1 cellular context compared by ENCODE assay signal in the genomic region with DNA sequence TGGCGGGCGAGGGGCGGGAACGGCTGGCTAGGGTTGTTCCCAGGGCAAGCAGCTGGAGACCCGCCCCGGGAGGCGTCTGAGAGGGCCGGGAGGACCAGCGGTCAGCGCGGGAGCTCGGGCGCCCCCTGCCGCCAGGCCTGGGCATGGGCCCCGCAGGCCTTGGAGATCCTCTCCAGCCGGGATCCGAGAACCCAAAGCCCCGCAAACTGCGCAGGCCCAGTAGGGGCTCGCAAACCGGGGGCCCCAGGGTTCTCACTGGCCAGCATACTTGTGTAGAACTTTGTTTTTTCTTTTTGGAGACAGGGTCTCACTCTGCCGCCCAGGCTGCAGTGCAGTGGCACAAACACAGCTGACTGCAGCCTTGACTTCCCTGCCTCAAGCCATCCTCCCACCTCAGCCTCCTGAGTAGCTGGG.
TF ChIP-seq lines count a peak whose summit lies in the region.

No MANE protein-coding gene starts in this region.

TF ChIP-seq in HepG2, 621 proteins besides CTCF, POLR2A, EP300 and RAD21 (continues in another document):
- TF ChIP-seq, protein P1, sequence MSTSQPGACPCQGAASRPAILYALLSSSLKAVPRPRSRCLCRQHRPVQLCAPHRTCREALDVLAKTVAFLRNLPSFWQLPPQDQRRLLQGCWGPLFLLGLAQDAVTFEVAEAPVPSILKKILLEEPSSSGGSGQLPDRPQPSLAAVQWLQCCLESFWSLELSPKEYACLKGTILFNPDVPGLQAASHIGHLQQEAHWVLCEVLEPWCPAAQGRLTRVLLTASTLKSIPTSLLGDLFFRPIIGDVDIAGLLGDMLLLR (CRISPR knock-in tag; IDR thresholded peaks at IDR 0.05) = 0 out of 2 replicates have a peak, but pooled peaks have one; percentile 23
- TF ChIP-seq STAG1 (CRISPR knock-in tag; IDR thresholded peaks at IDR 0.05) (0 out of 2 replicates have a peak, but pooled peaks have one; percentile 11), GTF3A (CRISPR knock-in tag; conservative IDR thresholded peaks at IDR 0.05) (no peak), HNRNPK (IDR thresholded peaks at IDR 0.05; ENCODE audit: low read depth, low read length, poor library complexity, severe bottlenecking) (peak; percentile 71), MXD3 (CRISPR knock-in tag; IDR thresholded peaks at IDR 0.05) (0 out of 2 replicates have a peak, but pooled peaks have one; percentile 47), HNRNPLL (IDR thresholded peaks at IDR 0.05; ENCODE audit: low read depth, low read length, poor library complexity, severe bottlenecking) (peak; percentile 96), SRSF9 (IDR thresholded peaks at IDR 0.05; ENCODE audit: borderline replicate concordance, insufficient read depth, low read depth, low read length, poor library complexity, severe bottlenecking) (no peak), KDM5B (CRISPR knock-in tag; IDR thresholded peaks at IDR 0.05; ENCODE audit: borderline replicate concordance) (0 out of 2 replicates have a peak, but pooled peaks have one; percentile 21), ZNF839 (CRISPR knock-in tag; IDR thresholded peaks at IDR 0.05; ENCODE audit: borderline replicate concordance) (no peak), ZSCAN21 (CRISPR knock-in tag; IDR thresholded peaks at IDR 0.05; ENCODE audit: borderline replicate concordance) (no peak), HMGXB4 (CRISPR knock-in tag; IDR thresholded peaks at IDR 0.05; ENCODE audit: borderline replicate concordance in 1 of 2, low read depth in 1 of 2) (0 out of 4 replicates have a peak, but pooled peaks of 1 of the 2 experiments have one; percentile 22), ZNF282 (IDR thresholded peaks at IDR 0.05; ENCODE audit: partially characterized antibody) (no peak), ZMYM4 (CRISPR knock-in tag; IDR thresholded peaks at IDR 0.05) (no peak), GABPB1 (CRISPR knock-in tag; IDR thresholded peaks at IDR 0.05) (peak; percentile 43; the same call in 1 of the 2 replicates), ZNF768 (CRISPR knock-in tag; IDR thresholded peaks at IDR 0.05) (peak; percentile 47; the same call in 1 of the 2 replicates), MIER3 (CRISPR knock-in tag; IDR thresholded peaks at IDR 0.05; ENCODE audit: borderline replicate concordance) (no peak), ZNF639 (CRISPR knock-in tag; conservative IDR thresholded peaks at IDR 0.05) (no peak), SNAPC4 (CRISPR knock-in tag; IDR thresholded peaks at IDR 0.05) (no peak), NFYB (CRISPR knock-in tag; IDR thresholded peaks at IDR 0.05) (no peak), RARA (CRISPR knock-in tag; IDR thresholded peaks at IDR 0.05) (no peak), MAZ (IDR thresholded peaks at IDR 0.05; ENCODE audit: borderline replicate concordance, low read depth, low read length) (no peak), MAZ (CRISPR knock-in tag; IDR thresholded peaks at IDR 0.05; ENCODE audit: low read depth) (no peak), TOE1 (CRISPR knock-in tag; IDR thresholded peaks at IDR 0.05) (no peak), ZMYM3 (CRISPR knock-in tag; IDR thresholded peaks at IDR 0.05) (peak; percentile 65; the same call in 1 of the 2 replicates), BHLHE40 (IDR thresholded peaks at IDR 0.05; ENCODE audit: low read length) (no peak), ZNF263 (CRISPR knock-in tag; IDR thresholded peaks at IDR 0.05) (peak; percentile 66; the same call in 1 of the 2 replicates), ZMAT3 (CRISPR knock-in tag; conservative IDR thresholded peaks at IDR 0.05) (0 out of 2 replicates have a peak, but pooled peaks have one; percentile 50)
- TF ChIP-seq, protein P2, sequence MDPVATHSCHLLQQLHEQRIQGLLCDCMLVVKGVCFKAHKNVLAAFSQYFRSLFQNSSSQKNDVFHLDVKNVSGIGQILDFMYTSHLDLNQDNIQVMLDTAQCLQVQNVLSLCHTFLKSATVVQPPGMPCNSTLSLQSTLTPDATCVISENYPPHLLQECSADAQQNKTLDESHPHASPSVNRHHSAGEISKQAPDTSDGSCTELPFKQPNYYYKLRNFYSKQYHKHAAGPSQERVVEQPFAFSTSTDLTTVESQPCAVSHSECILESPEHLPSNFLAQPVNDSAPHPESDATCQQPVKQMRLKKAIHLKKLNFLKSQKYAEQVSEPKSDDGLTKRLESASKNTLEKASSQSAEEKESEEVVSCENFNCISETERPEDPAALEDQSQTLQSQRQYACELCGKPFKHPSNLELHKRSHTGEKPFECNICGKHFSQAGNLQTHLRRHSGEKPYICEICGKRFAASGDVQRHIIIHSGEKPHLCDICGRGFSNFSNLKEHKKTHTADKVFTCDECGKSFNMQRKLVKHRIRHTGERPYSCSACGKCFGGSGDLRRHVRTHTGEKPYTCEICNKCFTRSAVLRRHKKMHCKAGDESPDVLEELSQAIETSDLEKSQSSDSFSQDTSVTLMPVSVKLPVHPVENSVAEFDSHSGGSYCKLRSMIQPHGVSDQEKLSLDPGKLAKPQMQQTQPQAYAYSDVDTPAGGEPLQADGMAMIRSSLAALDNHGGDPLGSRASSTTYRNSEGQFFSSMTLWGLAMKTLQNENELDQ (CRISPR knock-in tag; IDR thresholded peaks at IDR 0.05; ENCODE audit: borderline replicate concordance) = no peak
- TF ChIP-seq, protein P3, sequence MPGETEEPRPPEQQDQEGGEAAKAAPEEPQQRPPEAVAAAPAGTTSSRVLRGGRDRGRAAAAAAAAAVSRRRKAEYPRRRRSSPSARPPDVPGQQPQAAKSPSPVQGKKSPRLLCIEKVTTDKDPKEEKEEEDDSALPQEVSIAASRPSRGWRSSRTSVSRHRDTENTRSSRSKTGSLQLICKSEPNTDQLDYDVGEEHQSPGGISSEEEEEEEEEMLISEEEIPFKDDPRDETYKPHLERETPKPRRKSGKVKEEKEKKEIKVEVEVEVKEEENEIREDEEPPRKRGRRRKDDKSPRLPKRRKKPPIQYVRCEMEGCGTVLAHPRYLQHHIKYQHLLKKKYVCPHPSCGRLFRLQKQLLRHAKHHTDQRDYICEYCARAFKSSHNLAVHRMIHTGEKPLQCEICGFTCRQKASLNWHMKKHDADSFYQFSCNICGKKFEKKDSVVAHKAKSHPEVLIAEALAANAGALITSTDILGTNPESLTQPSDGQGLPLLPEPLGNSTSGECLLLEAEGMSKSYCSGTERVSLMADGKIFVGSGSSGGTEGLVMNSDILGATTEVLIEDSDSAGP (CRISPR knock-in tag; IDR thresholded peaks at IDR 0.05; ENCODE audit: borderline replicate concordance) = 0 out of 2 replicates have a peak, but pooled peaks have one; percentile 37
- TF ChIP-seq, protein P4, sequence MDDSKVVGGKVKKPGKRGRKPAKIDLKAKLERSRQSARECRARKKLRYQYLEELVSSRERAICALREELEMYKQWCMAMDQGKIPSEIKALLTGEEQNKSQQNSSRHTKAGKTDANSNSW (CRISPR knock-in tag; IDR thresholded peaks at IDR 0.05; ENCODE audit: borderline replicate concordance) = no peak
- TF ChIP-seq, protein P5, sequence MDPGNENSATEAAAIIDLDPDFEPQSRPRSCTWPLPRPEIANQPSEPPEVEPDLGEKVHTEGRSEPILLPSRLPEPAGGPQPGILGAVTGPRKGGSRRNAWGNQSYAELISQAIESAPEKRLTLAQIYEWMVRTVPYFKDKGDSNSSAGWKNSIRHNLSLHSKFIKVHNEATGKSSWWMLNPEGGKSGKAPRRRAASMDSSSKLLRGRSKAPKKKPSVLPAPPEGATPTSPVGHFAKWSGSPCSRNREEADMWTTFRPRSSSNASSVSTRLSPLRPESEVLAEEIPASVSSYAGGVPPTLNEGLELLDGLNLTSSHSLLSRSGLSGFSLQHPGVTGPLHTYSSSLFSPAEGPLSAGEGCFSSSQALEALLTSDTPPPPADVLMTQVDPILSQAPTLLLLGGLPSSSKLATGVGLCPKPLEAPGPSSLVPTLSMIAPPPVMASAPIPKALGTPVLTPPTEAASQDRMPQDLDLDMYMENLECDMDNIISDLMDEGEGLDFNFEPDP (CRISPR knock-in tag; conservative IDR thresholded peaks at IDR 0.05) = 0 out of 2 replicates have a peak, but pooled peaks have one; percentile 52
- TF ChIP-seq, protein P6, sequence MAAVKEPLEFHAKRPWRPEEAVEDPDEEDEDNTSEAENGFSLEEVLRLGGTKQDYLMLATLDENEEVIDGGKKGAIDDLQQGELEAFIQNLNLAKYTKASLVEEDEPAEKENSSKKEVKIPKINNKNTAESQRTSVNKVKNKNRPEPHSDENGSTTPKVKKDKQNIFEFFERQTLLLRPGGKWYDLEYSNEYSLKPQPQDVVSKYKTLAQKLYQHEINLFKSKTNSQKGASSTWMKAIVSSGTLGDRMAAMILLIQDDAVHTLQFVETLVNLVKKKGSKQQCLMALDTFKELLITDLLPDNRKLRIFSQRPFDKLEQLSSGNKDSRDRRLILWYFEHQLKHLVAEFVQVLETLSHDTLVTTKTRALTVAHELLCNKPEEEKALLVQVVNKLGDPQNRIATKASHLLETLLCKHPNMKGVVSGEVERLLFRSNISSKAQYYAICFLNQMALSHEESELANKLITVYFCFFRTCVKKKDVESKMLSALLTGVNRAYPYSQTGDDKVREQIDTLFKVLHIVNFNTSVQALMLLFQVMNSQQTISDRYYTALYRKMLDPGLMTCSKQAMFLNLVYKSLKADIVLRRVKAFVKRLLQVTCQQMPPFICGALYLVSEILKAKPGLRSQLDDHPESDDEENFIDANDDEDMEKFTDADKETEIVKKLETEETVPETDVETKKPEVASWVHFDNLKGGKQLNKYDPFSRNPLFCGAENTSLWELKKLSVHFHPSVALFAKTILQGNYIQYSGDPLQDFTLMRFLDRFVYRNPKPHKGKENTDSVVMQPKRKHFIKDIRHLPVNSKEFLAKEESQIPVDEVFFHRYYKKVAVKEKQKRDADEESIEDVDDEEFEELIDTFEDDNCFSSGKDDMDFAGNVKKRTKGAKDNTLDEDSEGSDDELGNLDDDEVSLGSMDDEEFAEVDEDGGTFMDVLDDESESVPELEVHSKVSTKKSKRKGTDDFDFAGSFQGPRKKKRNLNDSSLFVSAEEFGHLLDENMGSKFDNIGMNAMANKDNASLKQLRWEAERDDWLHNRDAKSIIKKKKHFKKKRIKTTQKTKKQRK (IDR thresholded peaks at IDR 0.05; ENCODE audit: low read length) = no peak
- TF ChIP-seq, protein P7, sequence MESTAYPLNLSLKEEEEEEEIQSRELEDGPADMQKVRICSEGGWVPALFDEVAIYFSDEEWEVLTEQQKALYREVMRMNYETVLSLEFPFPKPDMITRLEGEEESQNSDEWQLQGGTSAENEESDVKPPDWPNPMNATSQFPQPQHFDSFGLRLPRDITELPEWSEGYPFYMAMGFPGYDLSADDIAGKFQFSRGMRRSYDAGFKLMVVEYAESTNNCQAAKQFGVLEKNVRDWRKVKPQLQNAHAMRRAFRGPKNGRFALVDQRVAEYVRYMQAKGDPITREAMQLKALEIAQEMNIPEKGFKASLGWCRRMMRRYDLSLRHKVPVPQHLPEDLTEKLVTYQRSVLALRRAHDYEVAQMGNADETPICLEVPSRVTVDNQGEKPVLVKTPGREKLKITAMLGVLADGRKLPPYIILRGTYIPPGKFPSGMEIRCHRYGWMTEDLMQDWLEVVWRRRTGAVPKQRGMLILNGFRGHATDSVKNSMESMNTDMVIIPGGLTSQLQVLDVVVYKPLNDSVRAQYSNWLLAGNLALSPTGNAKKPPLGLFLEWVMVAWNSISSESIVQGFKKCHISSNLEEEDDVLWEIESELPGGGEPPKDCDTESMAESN (CRISPR knock-in tag; conservative IDR thresholded peaks at IDR 0.05) = peak; percentile 60; the same call in 1 of the 2 replicates
